22 cellular contexts compared by ENCODE assay signal in the genomic region with DNA sequence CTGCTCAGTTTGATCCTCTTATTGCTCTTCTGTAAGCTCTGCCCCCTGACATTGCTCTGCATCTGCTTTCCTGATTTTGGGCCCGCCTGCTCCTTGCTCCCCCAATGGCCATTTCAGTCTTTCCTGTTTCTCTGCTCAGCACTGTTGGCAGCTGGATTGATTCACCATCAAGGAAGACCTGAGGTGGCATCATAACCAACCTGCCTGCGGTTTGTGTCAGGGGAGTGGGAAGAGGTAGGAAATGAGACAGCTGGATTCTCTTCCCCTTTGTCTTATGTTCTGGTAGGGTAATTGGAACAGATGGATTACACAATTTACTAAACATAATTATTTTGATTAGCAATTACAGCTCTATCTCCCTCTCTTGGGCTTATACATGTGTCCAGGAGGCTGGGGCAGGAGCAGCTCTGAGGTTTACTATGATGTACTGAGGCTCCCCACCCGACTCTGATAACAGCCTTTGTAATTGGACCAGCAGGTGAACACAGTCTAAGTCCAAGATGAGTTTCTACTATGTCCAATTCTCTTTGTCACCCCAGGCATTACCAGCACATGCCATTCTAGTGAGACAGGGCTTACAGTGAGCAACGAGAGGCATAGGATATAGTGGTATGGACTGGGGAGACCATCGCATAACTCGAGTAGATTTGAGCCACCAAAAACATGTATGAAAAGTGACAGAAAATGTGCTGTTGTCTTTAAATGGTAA.
DNase-seq lines count a peak whose midpoint lies in the region; ATAC-seq and TF ChIP-seq lines count a peak whose summit lies in the region.
"Had no signal": no experiment of that assay in that cellular context is flagged by ENCODE, and none has a peak within 500 bp of the region (broad histone marks: within the 10 kb centered on the region; RNA-seq: fewer than 3 reads in every experiment).

No MANE protein-coding gene starts in this region.

- ATAC-seq in foreskin keratinocyte, result peak; percentile 42
- ATAC-seq in activated T-helper 17 cell treated with anti-CD3 and anti-CD28 coated beads, Interleukin-2, amount 50 U/mL, for 72 hours (replicated peaks), result no peak
- no peak for ATAC-seq in naive thymus-derived CD8-positive, alpha-beta T cell
- no peak for ATAC-seq in HG02610 (IDR thresholded peaks at IDR 0.05; ENCODE audit: unreplicated experiment)
- ATAC-seq: activated naive CD4-positive, alpha-beta T cell treated with anti-CD3 and anti-CD28 coated beads, Interleukin-2, amount 50 U/mL, for 72 hours; K562 had no signal

- H3K9ac ChIP-seq in SK-N-MC (ENCODE audit: insufficient read length), result no peak overlapping the region
- H3K9ac ChIP-seq: BLaER1 treated with 17β-estradiol and CSF1 and Interleukin-3, amounts not matched to agents 10 nM and 100 nM had no signal

- CTCF ChIA-PET in MCF 10A (lab: Yijun Ruan, JAX), result interaction anchor here (1.0 to 1.2 kb wide), 3 partner anchors 21 to 142 kb away, joined by 4 to 6 read pairs (median 4); no protein-coding TSS in a partner anchor

- POLR2A ChIA-PET in MCF 10A (lab: Yijun Ruan, JAX), result interaction anchor here (1.4 kb wide), 1 partner anchor 10 kb away, joined by 5 read pairs; no protein-coding TSS in a partner anchor
- POLR2A ChIA-PET in naive thymus-derived CD8-positive, alpha-beta T cell (lab: Charles Lee), result no interaction called here

- peak overlapping the region; percentile 4 for H3K27ac Mint-ChIP-seq in MCF 10A (ENCODE audit: low read depth, unreplicated experiment)
- H3K27ac Mint-ChIP-seq in activated T-helper 17 cell treated with anti-CD3 and anti-CD28 coated beads, Interleukin-2, amount 50 U/mL, for 72 hours, result no peak overlapping the region
- no peak overlapping the region for H3K27ac Mint-ChIP-seq in naive thymus-derived CD8-positive, alpha-beta T cell
- H3K27ac Mint-ChIP-seq: activated naive CD4-positive, alpha-beta T cell treated with anti-CD3 and anti-CD28 coated beads, Interleukin-2, amount 50 U/mL, for 72 hours; T-helper 2 cell treated with Interferon-gamma antibody and Interleukin-4, amounts not matched to agents 5 μg/mL and 100 μg/mL, for 36 hours had no signal

- no peaks in the 10 kb centered on the region for H3K36me3 ChIP-seq in breast epithelium
- no peaks in the 10 kb centered on the region for H3K36me3 ChIP-seq in SK-N-MC (ENCODE audit: insufficient read depth, low read length)
- H3K36me3 ChIP-seq: BLaER1 treated with 17β-estradiol and CSF1 and Interleukin-3, amounts not matched to agents 10 nM and 100 nM had no signal

- H3K27ac ChIP-seq in breast epithelium (no peak overlapping the region), SK-N-MC (no peak overlapping the region; the same call in 1 of the 2 replicates), foreskin keratinocyte (no peak overlapping the region)
- H3K27ac ChIP-seq: BLaER1 treated with 17β-estradiol and CSF1 and Interleukin-3, amounts not matched to agents 10 nM and 100 nM had no signal

- H3K4me1 ChIP-seq in breast epithelium (no peaks in the 10 kb centered on the region), foreskin keratinocyte (peaks cover 38% of the 10 kb centered on the region)

- H3K36me3 Mint-ChIP-seq in MCF 10A (ENCODE audit: insufficient read depth, unreplicated experiment), result no peaks in the 10 kb centered on the region
- H3K36me3 Mint-ChIP-seq in activated T-helper 17 cell treated with anti-CD3 and anti-CD28 coated beads, Interleukin-2, amount 50 U/mL, for 72 hours (ENCODE audit: low read depth), result no peaks in the 10 kb centered on the region
- no peaks in the 10 kb centered on the region for H3K36me3 Mint-ChIP-seq in naive thymus-derived CD8-positive, alpha-beta T cell
- H3K36me3 Mint-ChIP-seq: activated naive CD4-positive, alpha-beta T cell treated with anti-CD3 and anti-CD28 coated beads, Interleukin-2, amount 50 U/mL, for 72 hours had no signal

- TF ChIP-seq CTCF in MCF 10A (IDR thresholded peaks at IDR 0.05; ENCODE audit: unreplicated experiment) (no peak), breast epithelium (IDR thresholded peaks at IDR 0.05) (no peak), foreskin keratinocyte (conservative IDR thresholded peaks at IDR 0.05) (no peak)

- BruUV-seq in MCF 10A (replicated peaks; lab: Mats Ljungman, UMichigan), result no TSS peak

- TF ChIP-seq POLR2A in breast epithelium (IDR thresholded peaks at IDR 0.05), result no peak

- H3K4me3 Mint-ChIP-seq in MCF 10A (ENCODE audit: unreplicated experiment), result no peak overlapping the region
- H3K4me3 Mint-ChIP-seq in activated T-helper 17 cell treated with anti-CD3 and anti-CD28 coated beads, Interleukin-2, amount 50 U/mL, for 72 hours, result no peak overlapping the region
- H3K4me3 Mint-ChIP-seq in naive thymus-derived CD8-positive, alpha-beta T cell, result no peak overlapping the region
- H3K4me3 Mint-ChIP-seq: T-helper 2 cell treated with Interferon-gamma antibody and Interleukin-4, amounts not matched to agents 5 μg/mL and 100 μg/mL, for 36 hours had no signal

- no peak overlapping the region for H3K4me3 ChIP-seq in breast epithelium
- H3K4me3 ChIP-seq in SK-N-MC, result peak overlapping the region; percentile 29; the same call in 1 of the 2 replicates
- H3K4me3 ChIP-seq: BLaER1 treated with 17β-estradiol and CSF1 and Interleukin-3, amounts not matched to agents 10 nM and 100 nM; K562 had no signal

- no peaks in the 10 kb centered on the region for H3K9me3 Mint-ChIP-seq in MCF 10A (ENCODE audit: unreplicated experiment)
- no peaks in the 10 kb centered on the region for H3K9me3 Mint-ChIP-seq in activated T-helper 17 cell treated with anti-CD3 and anti-CD28 coated beads, Interleukin-2, amount 50 U/mL, for 72 hours
- H3K9me3 Mint-ChIP-seq in naive thymus-derived CD8-positive, alpha-beta T cell, result peaks cover 0 to 1% (median 0%) of the 10 kb centered on the region in 9 donors
- H3K9me3 Mint-ChIP-seq: T-helper 2 cell treated with Interferon-gamma antibody and Interleukin-4, amounts not matched to agents 5 μg/mL and 100 μg/mL, for 36 hours had no signal

- no peaks in the 10 kb centered on the region for H3K27me3 ChIP-seq in breast epithelium
- H3K27me3 ChIP-seq in foreskin keratinocyte, result no peaks in the 10 kb centered on the region
- H3K27me3 ChIP-seq: BLaER1 treated with 17β-estradiol and CSF1 and Interleukin-3, amounts not matched to agents 10 nM and 100 nM had no signal

- no peaks in the 10 kb centered on the region for H3K27me3 Mint-ChIP-seq in MCF 10A (ENCODE audit: insufficient read depth, unreplicated experiment)
- peaks cover 5% of the 10 kb centered on the region for H3K27me3 Mint-ChIP-seq in activated T-helper 17 cell treated with anti-CD3 and anti-CD28 coated beads, Interleukin-2, amount 50 U/mL, for 72 hours
- peaks cover 0 to 24% (median 3%) of the 10 kb centered on the region in 5 donors for H3K27me3 Mint-ChIP-seq in naive thymus-derived CD8-positive, alpha-beta T cell

- intact Hi-C loops in MCF 10A (cut with micrococcal nuclease) (loop anchor here (10.0 kb wide), 1 partner anchor 875 kb away; no protein-coding TSS in a partner anchor), breast epithelium (cut with DNase I; ENCODE audit: low total_unique reads) (no loop called here)

- H3K4me1 Mint-ChIP-seq in MCF 10A (ENCODE audit: insufficient read depth, unreplicated experiment), result peaks cover 40% of the 10 kb centered on the region
- no peaks in the 10 kb centered on the region for H3K4me1 Mint-ChIP-seq in activated T-helper 17 cell treated with anti-CD3 and anti-CD28 coated beads, Interleukin-2, amount 50 U/mL, for 72 hours
- no peaks in the 10 kb centered on the region for H3K4me1 Mint-ChIP-seq in naive thymus-derived CD8-positive, alpha-beta T cell

- DNase-seq in MCF 10A (ENCODE audit: unreplicated experiment) (no peak), breast epithelium (ENCODE audit: low spot score in 2 of 2) (no peak), SK-N-MC (ENCODE audit: low read depth, low spot score) (no peak), foreskin keratinocyte (peak in 1 of 2 donors; percentile 49), middle frontal gyrus (ENCODE audit: extremely low spot score, low spot score) (no peak)
- no peak for DNase-seq in naive thymus-derived CD8-positive, alpha-beta T cell
- DNase-seq: ACHN; activated CD8-positive, alpha-beta memory T cell treated with anti-CD3 and anti-CD28 coated beads, Interleukin-2, amount 50 U/mL, for 4 hours; anterior cingulate cortex; Calu3; central memory CD4-positive, alpha-beta T cell; dermis blood vessel endothelial cell; NCI-H1436; NCI-H526 treated with DMSO at 0.1 percent for 48 hours; nucleus accumbens; RPMI8226 had no signal

- no peaks in the 10 kb centered on the region for H3K9me3 ChIP-seq in breast epithelium
- H3K9me3 ChIP-seq in SK-N-MC (ENCODE audit: low read depth, low read length), result no peaks in the 10 kb centered on the region; the same call in 1 of the 2 replicates
